35 cellular contexts compared by ENCODE assay signal in genomic region chr11:78359921-78360320, GRCh38. TPM values are rescaled to one million over a fixed set of nuclear protein-coding genes. Genes with fewer than 3 reads are reported as not detected.
DNase-seq lines count a peak whose midpoint lies in the region; ATAC-seq and TF ChIP-seq lines count a peak whose summit lies in the region.
"Had no signal": no experiment of that assay in that cellular context is flagged by ENCODE, and none has a peak within 500 bp of the region (broad histone marks: within the 10 kb centered on the region; RNA-seq: fewer than 3 reads in every experiment).

No MANE protein-coding gene starts in this region.

- H3K9ac ChIP-seq in DND-41 (ENCODE audit: low read depth, low read length), result no peak overlapping the region

- H3K27me3 Mint-ChIP-seq in IgD-negative memory B cell (no peaks in the 10 kb centered on the region), mesothelial cell of epicardium (ENCODE audit: low read depth) (no peaks in the 10 kb centered on the region)
- no peaks in the 10 kb centered on the region for H3K27me3 Mint-ChIP-seq in activated T-helper 2 cell treated with anti-CD3 and anti-CD28 coated beads, Interferon-gamma antibody, Interleukin-2, Interleukin-4, amounts not matched to agents 10 μg/mL and 5 μg/mL and 100 μg/mL, durations not matched to agents 14 hours and 24 hours and 36 hours (ENCODE audit: low read depth)
- H3K27me3 Mint-ChIP-seq in activated naive CD8-positive, alpha-beta T cell treated with anti-CD3 and anti-CD28 coated beads for 36 hours, result peaks cover 10% of the 10 kb centered on the region
- H3K27me3 Mint-ChIP-seq: naive B cell, progenitor cell of endocrine pancreas had no signal

- peaks cover 10 to 28% (median 18%) of the 10 kb centered on the region in 3 donors for H3K4me1 Mint-ChIP-seq in IgD-negative memory B cell
- H3K4me1 Mint-ChIP-seq in activated T-helper 2 cell treated with anti-CD3 and anti-CD28 coated beads, Interferon-gamma antibody, Interleukin-2, Interleukin-4, amounts not matched to agents 10 μg/mL and 5 μg/mL and 100 μg/mL, durations not matched to agents 14 hours and 24 hours and 36 hours (ENCODE audit: low read depth), result peaks cover 68% of the 10 kb centered on the region
- peaks cover 24% of the 10 kb centered on the region for H3K4me1 Mint-ChIP-seq in mesothelial cell of epicardium
- H3K4me1 Mint-ChIP-seq in activated naive CD8-positive, alpha-beta T cell treated with anti-CD3 and anti-CD28 coated beads for 36 hours, result no peaks in the 10 kb centered on the region

- peaks cover 97% of the 10 kb centered on the region for H3K79me2 ChIP-seq in DND-41 (ENCODE audit: insufficient read depth, low read length)

- H3K27me3 ChIP-seq in DND-41 (ENCODE audit: insufficient read depth, low read length, poor library complexity), result no peaks in the 10 kb centered on the region
- H3K27me3 ChIP-seq: BE2C, esophagus squamous epithelium, foreskin keratinocyte, heart left ventricle, Peyer's patch, sigmoid colon, tibial nerve had no signal

- no peak for DNase-seq in DND-41
- no peak for DNase-seq in activated T-helper 2 cell treated with anti-CD3 and anti-CD28 coated beads, Interferon-gamma antibody, Interleukin-2, Interleukin-4, amounts not matched to agents 10 μg/mL and 5 μg/mL and 100 μg/mL, durations not matched to agents 14 hours and 24 hours and 36 hours (ENCODE audit: low spot score)
- DNase-seq in mesothelial cell of epicardium (ENCODE audit: low spot score in 2 of 2, unreplicated experiment in 2 of 2), result no peak
- DNase-seq in NCI-H446 (lab: John Stamatoyannopoulos, UW), result no peak
- DNase-seq in activated naive CD8-positive, alpha-beta T cell treated with anti-CD3 and anti-CD28 coated beads for 36 hours, result no peak
- DNase-seq: ACHN; activated CD4-positive, alpha-beta T cell treated with anti-CD3 and anti-CD28 coated beads for 48 hours; activated CD8-positive, alpha-beta memory T cell treated with anti-CD3 and anti-CD28 coated beads for 24 hours; activated gamma-delta T cell treated with Interleukin-2 at 50 U/mL for 16 hours; BE2C; caudate nucleus; DMS153; esophagus squamous epithelium; foreskin keratinocyte; heart left ventricle; KG1; MG63; midbrain; naive B cell; NCI-H1417 treated with DMSO at 0.1 percent for 48 hours; NCI-H2029 treated with DMSO at 0.1 percent for 48 hours; NCI-H226; nucleus accumbens; Peyer's patch; SIG-M5; sigmoid colon; stimulated activated CD4-positive, alpha-beta T cell treated with anti-CD3 and anti-CD28 coated beads, Interleukin-4, amount 100 ng/mL, for 1 hour; SW 1271; T1000; WERI-Rb-1 had no signal

- H3K27ac ChIP-seq in DND-41 (ENCODE audit: low read length), result peak overlapping the region; percentile 45
- H3K27ac ChIP-seq: esophagus squamous epithelium, foreskin keratinocyte, Peyer's patch, sigmoid colon, WERI-Rb-1 had no signal

- TF ChIP-seq CTCF in DND-41 (IDR thresholded peaks at IDR 0.05; ENCODE audit: borderline replicate concordance, extremely low read depth, low read length, poor library complexity, severe bottlenecking), result no peak
- TF ChIP-seq CTCF in mesothelial cell of epicardium (IDR thresholded peaks at IDR 0.05; ENCODE audit: unreplicated experiment), result no peak

- no peaks in the 10 kb centered on the region for H3K9me3 ChIP-seq in DND-41 (ENCODE audit: insufficient read depth, low read length, severe bottlenecking)
- H3K9me3 ChIP-seq: BE2C, esophagus squamous epithelium, heart left ventricle, MG63, Peyer's patch, sigmoid colon, tibial nerve had no signal

- H3K4me1 ChIP-seq in DND-41 (ENCODE audit: insufficient read depth, low read length), result peaks cover 58% of the 10 kb centered on the region
- H3K4me1 ChIP-seq: foreskin keratinocyte had no signal

- H3K27ac Mint-ChIP-seq in IgD-negative memory B cell (peak overlapping the region in 2 of 3 donors; percentile 10 to 64), mesothelial cell of epicardium (peak overlapping the region; percentile 80)
- H3K27ac Mint-ChIP-seq in activated T-helper 2 cell treated with anti-CD3 and anti-CD28 coated beads, Interferon-gamma antibody, Interleukin-2, Interleukin-4, amounts not matched to agents 10 μg/mL and 5 μg/mL and 100 μg/mL, durations not matched to agents 14 hours and 24 hours and 36 hours, result peak overlapping the region; percentile 1
- H3K27ac Mint-ChIP-seq in activated naive CD8-positive, alpha-beta T cell treated with anti-CD3 and anti-CD28 coated beads for 36 hours, result no peak overlapping the region
- H3K27ac Mint-ChIP-seq: progenitor cell of endocrine pancreas had no signal

- H3K36me3 Mint-ChIP-seq in IgD-negative memory B cell (no peaks in the 10 kb centered on the region), mesothelial cell of epicardium (peaks cover 12% of the 10 kb centered on the region)
- peaks cover 68% of the 10 kb centered on the region for H3K36me3 Mint-ChIP-seq in activated T-helper 2 cell treated with anti-CD3 and anti-CD28 coated beads, Interferon-gamma antibody, Interleukin-2, Interleukin-4, amounts not matched to agents 10 μg/mL and 5 μg/mL and 100 μg/mL, durations not matched to agents 14 hours and 24 hours and 36 hours (ENCODE audit: low read depth)
- H3K36me3 Mint-ChIP-seq in activated naive CD8-positive, alpha-beta T cell treated with anti-CD3 and anti-CD28 coated beads for 36 hours, result peaks cover 5% of the 10 kb centered on the region
- H3K36me3 Mint-ChIP-seq: naive B cell had no signal

- no peak overlapping the region for H3K4me3 ChIP-seq in DND-41 (ENCODE audit: low read depth in 1 of 2, low read length in 2 of 2)
- H3K4me3 ChIP-seq: esophagus squamous epithelium, heart left ventricle, MG63, Peyer's patch, sigmoid colon, tibial nerve had no signal

- ATAC-seq in DND-41 (ENCODE audit: insufficient read depth, low read depth), result peak; percentile 58; the same call in 2 of the 3 replicates
- no peak for ATAC-seq in GM21717 (IDR thresholded peaks at IDR 0.05; ENCODE audit: unreplicated experiment)
- no peak for ATAC-seq in GM21619 (IDR thresholded peaks at IDR 0.05; ENCODE audit: unreplicated experiment)
- ATAC-seq: foreskin keratinocyte had no signal

- H2AFZ ChIP-seq in DND-41 (ENCODE audit: low read depth, low read length), result no peak overlapping the region

- intact Hi-C loops in activated T-helper 2 cell treated with anti-CD3 and anti-CD28 coated beads, Interferon-gamma antibody, Interleukin-2, Interleukin-4, amounts not matched to agents 10 μg/mL and 5 μg/mL and 100 μg/mL, durations not matched to agents 14 hours and 24 hours and 36 hours (cut with micrococcal nuclease), result loop anchor here (10.0 kb wide), 1 partner anchor 725 kb away; the partner anchor contains the start of gene CLNS1A

- H4K20me1 ChIP-seq in DND-41 (ENCODE audit: insufficient read depth, low read length), result peaks cover 27% of the 10 kb centered on the region; the same call in 1 of the 2 replicates

- peaks cover 7% of the 10 kb centered on the region for H3K36me3 ChIP-seq in DND-41 (ENCODE audit: insufficient read depth, low read length)
- H3K36me3 ChIP-seq: BE2C, esophagus squamous epithelium, heart left ventricle, MG63, Peyer's patch, sigmoid colon, tibial nerve, WERI-Rb-1 had no signal

- H3K4me3 Mint-ChIP-seq in IgD-negative memory B cell, result no peak overlapping the region
- H3K4me3 Mint-ChIP-seq in activated T-helper 2 cell treated with anti-CD3 and anti-CD28 coated beads, Interferon-gamma antibody, Interleukin-2, Interleukin-4, amounts not matched to agents 10 μg/mL and 5 μg/mL and 100 μg/mL, durations not matched to agents 14 hours and 24 hours and 36 hours (ENCODE audit: low read depth), result no peak overlapping the region
- no peak overlapping the region for H3K4me3 Mint-ChIP-seq in mesothelial cell of epicardium
- no peak overlapping the region for H3K4me3 Mint-ChIP-seq in activated naive CD8-positive, alpha-beta T cell treated with anti-CD3 and anti-CD28 coated beads for 36 hours
- H3K4me3 Mint-ChIP-seq: naive B cell had no signal

- H3K4me2 ChIP-seq in DND-41 (ENCODE audit: insufficient read depth, low read length), result no peak overlapping the region

- H3K9me3 Mint-ChIP-seq in IgD-negative memory B cell (no peaks in the 10 kb centered on the region), mesothelial cell of epicardium (peaks cover 16% of the 10 kb centered on the region)
- H3K9me3 Mint-ChIP-seq in activated T-helper 2 cell treated with anti-CD3 and anti-CD28 coated beads, Interferon-gamma antibody, Interleukin-2, Interleukin-4, amounts not matched to agents 10 μg/mL and 5 μg/mL and 100 μg/mL, durations not matched to agents 14 hours and 24 hours and 36 hours, result peaks cover 20% of the 10 kb centered on the region
- peaks cover 5% of the 10 kb centered on the region for H3K9me3 Mint-ChIP-seq in activated naive CD8-positive, alpha-beta T cell treated with anti-CD3 and anti-CD28 coated beads for 36 hours

RNA-seq across cellular contexts. Expression of gene GAB2, which starts 57.7 kb away (rescaled TPM):
- polyA plus RNA-seq in IgD-negative memory B cell, result 4.2 TPM
- total RNA-seq in activated T-helper 2 cell treated with anti-CD3 and anti-CD28 coated beads, Interferon-gamma antibody, Interleukin-2, Interleukin-4, amounts not matched to agents 10 μg/mL and 5 μg/mL and 100 μg/mL, durations not matched to agents 14 hours and 24 hours and 36 hours, result 32.8 and 33.2 TPM in 2 replicates
- total RNA-seq in mesothelial cell of epicardium, result 38.9 to 43.6 TPM (median 39.9 TPM) in 3 replicates
- under 1 TPM; 0.91 to 0.98 TPM for total RNA-seq in activated naive CD8-positive, alpha-beta T cell treated with anti-CD3 and anti-CD28 coated beads for 36 hours

Comparison
In these comparisons a context has a peak if more than half of its experiments do, and no peak if none do; other contexts are left out.
1. RNA of gene GAB2, which starts 57.7 kb away (total RNA-seq): 38.9 to 43.6 TPM in mesothelial cell of epicardium and 32.8 to 33.2 TPM in activated T-helper 2 cell treated with anti-CD3 and anti-CD28 coated beads, Interferon-gamma antibody, Interleukin-2, Interleukin-4, amounts not matched to agents 10 μg/mL and 5 μg/mL and 100 μg/mL, durations not matched to agents 14 hours and 24 hours and 36 hours; 0.91 to 0.98 TPM in activated naive CD8-positive, alpha-beta T cell treated with anti-CD3 and anti-CD28 coated beads for 36 hours; every median in the first group is over 10 times any median in the second.